Comparison of ENCODE assay signal across 8 cellular contexts in the genomic region with DNA sequence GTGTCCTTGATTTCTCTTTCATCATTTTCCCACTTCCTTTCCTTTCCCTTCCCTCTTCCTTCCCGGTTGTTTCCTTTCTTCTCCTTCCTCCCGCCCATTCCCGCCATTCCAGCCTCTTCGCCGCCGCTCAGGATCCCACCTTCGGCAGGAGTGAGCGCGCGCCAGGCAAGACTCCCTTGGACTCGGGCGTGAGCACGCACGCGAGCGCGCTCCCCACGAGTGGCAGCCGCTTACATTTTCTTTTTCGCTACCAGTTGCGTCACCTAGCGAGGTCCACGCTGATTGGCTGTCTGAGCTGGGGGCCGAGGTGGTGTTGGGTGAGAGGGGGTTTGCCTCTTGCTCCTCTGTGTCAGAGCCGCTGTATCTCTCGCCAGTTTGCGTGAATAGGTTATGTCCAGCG.
DNase-seq lines count a peak whose midpoint lies in the region; ATAC-seq lines count a peak whose summit lies in the region.

No MANE protein-coding gene starts in this region.

- H3K27ac Mint-ChIP-seq in memory B cell = peak overlapping the region; percentile 86

- peaks cover 4% of the 10 kb centered on the region for H3K4me1 Mint-ChIP-seq in memory B cell

- DNase-seq in DMS114 treated with DMSO at 0.1 percent for 48 hours (lab: John Stamatoyannopoulos, UW; ENCODE audit: unreplicated experiment) (peak; percentile 83), NOMO-1 (lab: John Stamatoyannopoulos, UW; ENCODE audit: unreplicated experiment in 2 of 2) (peak; percentile 68 to 91), cerebellar nuclear complex (lab: John Stamatoyannopoulos, UW) (peak; percentile 11 to 17), memory B cell (ENCODE audit: low spot score in 2 of 2) (peak in 1 of 2 donors; percentile 34), DMS79 (lab: John Stamatoyannopoulos, UW) (no peak), Kasumi-1 (lab: John Stamatoyannopoulos, UW) (no peak), OCI-M1 (lab: John Stamatoyannopoulos, UW) (no peak)
- DNase-seq in stimulated activated CD4-positive, alpha-beta T cell treated with anti-CD3 and anti-CD28 coated beads, Interleukin-2, amount 100 ng/mL, for 24 hours = no peak

- peak; percentile 97 for ATAC-seq in memory B cell (ENCODE audit: low read depth)

- peaks cover 1% of the 10 kb centered on the region for H3K9me3 Mint-ChIP-seq in memory B cell

- peaks cover 19% of the 10 kb centered on the region for H3K27me3 Mint-ChIP-seq in memory B cell

- peaks cover 3% of the 10 kb centered on the region for H3K36me3 Mint-ChIP-seq in memory B cell

- H3K4me3 Mint-ChIP-seq in memory B cell = peak overlapping the region; percentile 96

Comparison
In these comparisons a context has a peak if more than half of its experiments do, and no peak if none do; other contexts are left out.
1. DNase-seq: peak in DMS114 treated with DMSO at 0.1 percent for 48 hours (single experiment), NOMO-1 (2 of 2) and cerebellar nuclear complex (2 of 2); none in DMS79 (single experiment), stimulated activated CD4-positive, alpha-beta T cell treated with anti-CD3 and anti-CD28 coated beads, Interleukin-2, amount 100 ng/mL, for 24 hours (0 of 2), Kasumi-1 (0 of 2) and OCI-M1 (single experiment).